Comparison of ENCODE assay signal across 8 cellular contexts in genomic region chr17:77280304-77280910, GRCh38.
A peak's percentile ranks its signal among the peaks of the same experiment; 100 is the strongest.
DNase-seq lines count a peak whose midpoint lies in the region; ATAC-seq, FAIRE-seq and TF ChIP-seq lines count a peak whose summit lies in the region.

No MANE protein-coding gene starts in this region.

- H3K4me1 ChIP-seq in K562 (replicated peaks in 1 of 2; ENCODE audit: control insufficient read depth in 2 of 2, insufficient read depth in 2 of 2, low read length in 2 of 2) = peaks cover 26 to 36% of the 10 kb centered on the region in 2 experiments

- H3K4me3 ChIP-seq in K562 = peak overlapping the region; percentile 41

- H3K27ac Mint-ChIP-seq in IgD-negative memory B cell = peak overlapping the region; percentile 67 to 96 (median 90)

- no peaks in the 10 kb centered on the region for H3K36me3 Mint-ChIP-seq in IgD-negative memory B cell

- H3K79me2 ChIP-seq in K562 (ENCODE audit: control insufficient read depth, insufficient read depth, low read length) = no peaks in the 10 kb centered on the region

- TF ChIP-seq CTCF in K562 (IDR thresholded peaks at IDR 0.05 in 2 of 3, conservative IDR thresholded peaks at IDR 0.05 in 1 of 3; ENCODE audit: insufficient read depth in 2 of 3, low read depth in 1 of 3, low read length in 3 of 3) = no peak

- H3K27me3 ChIP-seq in K562 (ENCODE audit: control insufficient read depth in 2 of 2, insufficient read depth in 2 of 2, low read length in 2 of 2) = peaks cover 0 to 2% of the 10 kb centered on the region in 2 experiments; a peak in 1 of 5 replicates

- intact Hi-C loops in K562 (cut with micrococcal nuclease) = loop anchor here (2.0 kb wide), 1 partner anchor 42 kb away; no protein-coding TSS in a partner anchor

- BruUV-seq in K562 (replicated peaks; lab: Mats Ljungman, UMichigan) = no TSS peak

- no peak for TF ChIP-seq RAD21 in K562 (CRISPR knock-in tag; conservative IDR thresholded peaks at IDR 0.05 in 1 of 2, IDR thresholded peaks at IDR 0.05 in 1 of 2)

- FAIRE-seq in K562 (lab: Jason Lieb, UNC) = no peak

- no peak for TF ChIP-seq POLR2A in K562 (conservative IDR thresholded peaks at IDR 0.05)

- H3K9me1 ChIP-seq in K562 (ENCODE audit: control insufficient read depth, insufficient read depth, low read length) = no peaks in the 10 kb centered on the region

- in situ Hi-C loops in K562 (cut with MboI) = no loop called here

- CTCF ChIA-PET in K562 (lab: Yijun Ruan, JAX; ENCODE audit: low intra/inter-chr PET ratio) = interaction anchor here (0.7 to 1.4 kb wide), 2 partner anchors 154 to 215 kb away, joined by 3 to 8 read pairs; no protein-coding TSS in a partner anchor

- peak overlapping the region; percentile 86 for H2AFZ ChIP-seq in K562 (ENCODE audit: low read depth, low read length)

- H3K4me2 ChIP-seq in K562 (ENCODE audit: insufficient read depth, low read length) = peak overlapping the region; percentile 67

- ATAC-seq in K562 (no peak), GM18519 (IDR thresholded peaks at IDR 0.05; ENCODE audit: low FRiP score, unreplicated experiment) (no peak)

- H3K36me3 ChIP-seq in K562 (ENCODE audit: control insufficient read depth, insufficient read depth, low read length) = no peaks in the 10 kb centered on the region

- peaks cover 18% of the 10 kb centered on the region for H3K27me3 Mint-ChIP-seq in IgD-negative memory B cell

- POLR2A ChIA-PET in K562 (lab: Yijun Ruan, JAX) = interaction anchor here (0.6 kb wide), 1 partner anchor 64 kb away, joined by 3 read pairs; no protein-coding TSS in a partner anchor

- no peak overlapping the region; the same call in 2 of the 3 replicates for H3K27ac ChIP-seq in K562 (ENCODE audit: extremely low read depth, low read depth, low read length)

- peak overlapping the region in 1 of 2 experiments; percentile 83; a peak in 2 of 4 replicates for H3K9ac ChIP-seq in K562 (ENCODE audit: insufficient read depth in 1 of 2, low read depth in 2 of 2, low read length in 2 of 2)

- no peak for TF ChIP-seq EP300 in K562 (IDR thresholded peaks at IDR 0.05; ENCODE audit: low read length)

- H3K4me1 Mint-ChIP-seq in IgD-negative memory B cell = peaks cover 5 to 15% (median 13%) of the 10 kb centered on the region in 3 donors

- H4K20me1 ChIP-seq in K562 (replicated peaks; ENCODE audit: control insufficient read depth, insufficient read depth, low read length) = 0 out of 2 replicates have a peak, but pooled peaks cover 3% of the 10 kb centered on the region

- peak overlapping the region; percentile 59 to 92 (median 87) for H3K4me3 Mint-ChIP-seq in IgD-negative memory B cell

- DNase-seq in SHP77 (lab: John Stamatoyannopoulos, UW) = peak; percentile 31 to 63
- no peak for DNase-seq in SHP77 treated with DMSO at 0.1 percent for 48 hours (lab: John Stamatoyannopoulos, UW)
- DNase-seq in K562 (ENCODE audit: extremely low read depth in 1 of 4, low spot score in 3 of 4) = no peak
- peak; percentile 18 for DNase-seq in myocyte (ENCODE audit: low read depth)
- DNase-seq in NCI-H187 (lab: John Stamatoyannopoulos, UW) = no peak
- no peak for DNase-seq in HUDEP-2 (lab: John Stamatoyannopoulos, UW; ENCODE audit: unreplicated experiment in 76 of 76)

- 29% methylated on average over 29 of the region's 30 CpGs for WGBS in K562 (ENCODE audit: insufficient coverage, low coverage, missing lambda C conversion rate)

- H3K9me3 Mint-ChIP-seq in IgD-negative memory B cell = peaks cover 0 to 3% (median 0%) of the 10 kb centered on the region in 3 donors

- H3K9me3 ChIP-seq in K562 (replicated peaks; ENCODE audit: control insufficient read depth, insufficient read depth, low read depth, low read length) = no peaks in the 10 kb centered on the region

TF ChIP-seq in K562, 482 proteins besides CTCF, POLR2A, EP300 and RAD21 (continues in another document):
- TF ChIP-seq CREB1 (IDR thresholded peaks at IDR 0.05) (no peak), CREB1 (CRISPR knock-in tag; IDR thresholded peaks at IDR 0.05) (peak; percentile 34; the same call in 1 of the 2 replicates), AFF4 (CRISPR knock-in tag; IDR thresholded peaks at IDR 0.05) (0 out of 2 replicates have a peak, but pooled peaks have one; percentile 61), NR2C2 (CRISPR knock-in tag; IDR thresholded peaks at IDR 0.05) (no peak), NR2C2 (tag; IDR thresholded peaks at IDR 0.05) (no peak), NRF1 (conservative IDR thresholded peaks at IDR 0.05 in 1 of 2, IDR thresholded peaks at IDR 0.05 in 1 of 2) (peak; percentile 23 to 52; a peak in 1 of 4 replicates), ZFX (CRISPR knock-in tag; IDR thresholded peaks at IDR 0.05) (peak; percentile 36), XRCC5 (IDR thresholded peaks at IDR 0.05; ENCODE audit: low read depth, low read length) (no peak)
- TF ChIP-seq, protein P1, sequence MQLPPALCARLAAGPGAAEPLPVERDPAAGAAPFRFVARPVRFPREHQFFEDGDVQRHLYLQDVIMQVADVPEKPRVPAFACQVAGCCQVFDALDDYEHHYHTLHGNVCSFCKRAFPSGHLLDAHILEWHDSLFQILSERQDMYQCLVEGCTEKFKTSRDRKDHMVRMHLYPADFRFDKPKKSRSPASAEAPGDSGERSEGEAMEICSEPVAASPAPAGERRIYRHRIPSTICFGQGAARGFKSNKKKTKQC (CRISPR knock-in tag; IDR thresholded peaks at IDR 0.05) = 0 out of 2 replicates have a peak, but pooled peaks have one; percentile 13

Comparison
In these comparisons a context has a peak if more than half of its experiments do, and no peak if none do; other contexts are left out.
1. DNase-seq: peak in SHP77 (2 of 2) and myocyte (single experiment); none in SHP77 treated with DMSO at 0.1 percent for 48 hours (single experiment), K562 (0 of 4), NCI-H187 (0 of 2) and HUDEP-2 (0 of 76).